Comparison of ENCODE assay signal across 22 cellular contexts in genomic region chr9:36996677-36997076, GRCh38. TPM values are rescaled to one million over a fixed set of nuclear protein-coding genes. Genes with fewer than 3 reads are reported as not detected.
DNase-seq lines count a peak whose midpoint lies in the region; ATAC-seq and TF ChIP-seq lines count a peak whose summit lies in the region.
"Had no signal": no experiment of that assay in that cellular context is flagged by ENCODE, and none has a peak within 500 bp of the region (broad histone marks: within the 10 kb centered on the region; RNA-seq: fewer than 3 reads in every experiment).

No MANE protein-coding gene starts in this region.

- H3K27ac Mint-ChIP-seq in IgD-negative memory B cell (peak overlapping the region; percentile 97 to 98 (median 97)), neural crest cell (ENCODE audit: unreplicated experiment) (peak overlapping the region; percentile 81)
- H3K27ac Mint-ChIP-seq: activated CD4-positive, alpha-beta T cell treated with anti-CD3 and anti-CD28 coated beads, Interleukin-2, amount 10 ng/mL, durations not matched to agents 24 days and 14 days had no signal

- TF ChIP-seq CTCF in DOHH2 (IDR thresholded peaks at IDR 0.05; ENCODE audit: low read depth, low read length, poor library complexity, severe bottlenecking) (no peak), VCaP (conservative IDR thresholded peaks at IDR 0.05) (no peak), neural crest cell (conservative IDR thresholded peaks at IDR 0.05) (no peak)

- H3K36me3 ChIP-seq in DOHH2 (ENCODE audit: control insufficient read depth, low read length), result peaks cover 95% of the 10 kb centered on the region
- H3K36me3 ChIP-seq: adrenal gland, brain microvascular endothelial cell, upper lobe of right lung had no signal

- peak overlapping the region; percentile 18; the same call in 1 of the 2 replicates for H3K4me3 ChIP-seq in DOHH2 (ENCODE audit: low read length)
- H3K4me3 ChIP-seq: adrenal gland, upper lobe of right lung had no signal

- peaks cover 15% of the 10 kb centered on the region for H3F3A ChIP-seq in DOHH2 (ENCODE audit: control insufficient read depth, insufficient read depth)

- H3K27me3 Mint-ChIP-seq in IgD-negative memory B cell (no peaks in the 10 kb centered on the region), neural crest cell (ENCODE audit: low read depth) (peaks cover 29% of the 10 kb centered on the region)

- peaks cover 5% of the 10 kb centered on the region for H3K36me3 Mint-ChIP-seq in IgD-negative memory B cell
- H3K36me3 Mint-ChIP-seq in neural crest cell (ENCODE audit: low read depth), result peaks cover 1% of the 10 kb centered on the region

- H3K9me3 ChIP-seq in DOHH2 (ENCODE audit: control insufficient read depth, insufficient read depth, low read length), result no peaks in the 10 kb centered on the region
- H3K9me3 ChIP-seq: adrenal gland, BE2C, upper lobe of right lung had no signal

- peak overlapping the region; percentile 69 to 93 (median 88) for H3K4me3 Mint-ChIP-seq in IgD-negative memory B cell
- peak overlapping the region; percentile 15 for H3K4me3 Mint-ChIP-seq in neural crest cell

- H3K9me3 Mint-ChIP-seq in IgD-negative memory B cell (no peaks in the 10 kb centered on the region), neural crest cell (peaks cover 1% of the 10 kb centered on the region)

- no peak for DNase-seq in neural crest cell (ENCODE audit: low read depth, low spot score)
- no peak for DNase-seq in stimulated activated CD4-positive, alpha-beta T cell treated with anti-CD3 and anti-CD28 coated beads, Interleukin-2, amount 100 ng/mL, for 48 hours
- DNase-seq in NCI-H1048 (lab: John Stamatoyannopoulos, UW), result no peak
- DNase-seq: activated CD4-positive, alpha-beta T cell treated with anti-CD3 and anti-CD28 coated beads, Interleukin-2, amount 10 ng/mL, durations not matched to agents 24 days and 14 days; activated effector memory CD4-positive, alpha-beta T cell treated with anti-CD3 and anti-CD28 coated beads, Interleukin-2, amount 50 U/mL, for 16 hours; activated T-cell treated with anti-CD3 and anti-CD28 coated beads, Interleukin-2, amount 50 U/mL, for 1 hour; adrenal gland; BE2C; DMS79; NCI-H1436 treated with DMSO at 0.1 percent for 48 hours; NCI-H446; small intestine; stimulated activated CD4-positive, alpha-beta T cell treated with anti-CD3 and anti-CD28 coated beads, Interleukin-2, amount 100 ng/mL, for 24 hours; upper lobe of right lung had no signal

- peak overlapping the region; percentile 52 for H3K4me2 ChIP-seq in DOHH2 (ENCODE audit: low read length)

- peaks cover 5% of the 10 kb centered on the region for H4K20me1 ChIP-seq in DOHH2 (ENCODE audit: control insufficient read depth, insufficient read depth, low read depth, low read length)

- H3K79me2 ChIP-seq in DOHH2 (ENCODE audit: control insufficient read depth, low read length), result peaks cover 98% of the 10 kb centered on the region

- H3K9me2 ChIP-seq in DOHH2 (replicated peaks; ENCODE audit: control insufficient read depth, low read length), result no peaks in the 10 kb centered on the region

- ATAC-seq in HG02759 (IDR thresholded peaks at IDR 0.05; ENCODE audit: unreplicated experiment), result no peak
- no peak for ATAC-seq in GM19455 (IDR thresholded peaks at IDR 0.05; ENCODE audit: unreplicated experiment)

- H3K27ac ChIP-seq in DOHH2 (ENCODE audit: low read depth, low read length) (peak overlapping the region; percentile 62), VCaP (peak overlapping the region; percentile 31; the same call in 1 of the 2 replicates)
- H3K27ac ChIP-seq: adrenal gland, brain microvascular endothelial cell, upper lobe of right lung had no signal

- peaks cover 76 to 86% (median 81%) of the 10 kb centered on the region in 3 donors for H3K4me1 Mint-ChIP-seq in IgD-negative memory B cell
- peaks cover 36% of the 10 kb centered on the region for H3K4me1 Mint-ChIP-seq in neural crest cell

- peaks cover 91% of the 10 kb centered on the region for H3K4me1 ChIP-seq in DOHH2 (ENCODE audit: control insufficient read depth, low read length)
- H3K4me1 ChIP-seq: adrenal gland, BE2C, upper lobe of right lung had no signal

- no peaks in the 10 kb centered on the region for H3K27me3 ChIP-seq in DOHH2 (ENCODE audit: control insufficient read depth, low read length)
- H3K27me3 ChIP-seq: BE2C had no signal

RNA-seq across cellular contexts. Expression of gene PAX5, which starts 37.4 kb away (rescaled TPM):
- polyA plus RNA-seq in IgD-negative memory B cell, result 65.3 TPM
- 18.1 and 19.5 TPM in 2 replicates for total RNA-seq in neural crest cell
- total RNA-seq: glomerular endothelial cell, renal cortical epithelial cell had no signal
